ENCODE assay signal across 13 cellular contexts in the genomic region with DNA sequence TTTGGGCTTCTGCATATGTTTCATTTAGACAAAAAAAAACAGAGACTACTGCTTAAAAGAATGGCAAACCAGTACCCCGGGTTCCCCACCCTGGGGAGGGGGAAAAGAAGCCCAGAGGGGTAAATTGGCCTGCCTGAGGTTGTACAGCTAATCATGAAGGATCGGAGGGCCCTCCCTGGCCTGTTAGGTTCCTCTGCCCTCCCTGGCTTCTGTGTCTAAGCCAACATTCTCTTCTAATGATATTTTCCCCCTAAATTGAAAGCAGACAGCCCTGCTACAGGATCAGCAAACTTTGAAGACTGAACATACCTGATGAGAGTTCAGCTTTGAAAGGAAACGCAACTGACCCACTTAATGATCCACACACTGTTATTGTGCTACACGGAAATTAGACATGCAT. TPM values are rescaled to one million over a fixed set of nuclear protein-coding genes. Genes with fewer than 3 reads are reported as not detected.
DNase-seq lines count a peak whose midpoint lies in the region; ATAC-seq, FAIRE-seq and TF ChIP-seq lines count a peak whose summit lies in the region.
"Had no signal": no experiment of that assay in that cellular context is flagged by ENCODE, and none has a peak within 500 bp of the region (broad histone marks: within the 10 kb centered on the region; RNA-seq: fewer than 3 reads in every experiment).

No MANE protein-coding gene starts in this region.

- no peak for FAIRE-seq in urothelium cell line (lab: Jason Lieb, UNC)

- H3K4me2 ChIP-seq in PC-3 (ENCODE audit: low read length): peak overlapping the region; percentile 88
- H3K4me2 ChIP-seq: KMS-11 had no signal

- no peaks in the 10 kb centered on the region for H3K27me3 ChIP-seq in CD4-positive, CD25-positive, alpha-beta regulatory T cell (ENCODE audit: control insufficient read depth, insufficient read depth, low read length)
- H3K27me3 ChIP-seq in PC-3 (ENCODE audit: low read length): no peaks in the 10 kb centered on the region
- no peaks in the 10 kb centered on the region for H3K27me3 ChIP-seq in psoas muscle (ENCODE audit: insufficient read depth in 3 of 3, low read length in 2 of 3)

- intact Hi-C loops in PC-3 (cut with micrococcal nuclease): no loop called here
- intact Hi-C loops in psoas muscle (cut with DNase I): no loop called here

- peak overlapping the region in 2 of 3 donors; percentile 87 to 90 for H3K27ac Mint-ChIP-seq in CD4-positive, CD25-positive, alpha-beta regulatory T cell
- no peak overlapping the region for H3K27ac Mint-ChIP-seq in endothelial cell (ENCODE audit: unreplicated experiment)
- H3K27ac Mint-ChIP-seq: activated CD4-positive, alpha-beta memory T cell treated with anti-CD3 and anti-CD28 coated beads, Interleukin-2, amount 10 ng/mL, durations not matched to agents 7 days and 5 days had no signal

- WGBS in psoas muscle, 3 donors: 72 to 78% (median 77%) methylated on average over 4 of the region's 4 CpGs

- no peaks in the 10 kb centered on the region for H3K9me3 ChIP-seq in CD4-positive, CD25-positive, alpha-beta regulatory T cell (ENCODE audit: control insufficient read depth in 2 of 2, low read length in 2 of 2)
- H3K9me3 ChIP-seq in PC-3 (ENCODE audit: low read length) (no peaks in the 10 kb centered on the region), psoas muscle (no peaks in the 10 kb centered on the region)

- no peak overlapping the region for H2AFZ ChIP-seq in PC-3 (ENCODE audit: low read length)

- POLR2A ChIA-PET in PC-3 (lab: Charles Lee; ENCODE audit: unreplicated experiment): no interaction called here

- H4K20me1 ChIP-seq in PC-3 (ENCODE audit: low read length): no peaks in the 10 kb centered on the region

- no peak for ATAC-seq in CD4-positive, CD25-positive, alpha-beta regulatory T cell (ENCODE audit: low read depth in 2 of 2)
- ATAC-seq in PC-3: no peak
- no peak for ATAC-seq in psoas muscle

- H3K4me3 Mint-ChIP-seq in CD4-positive, CD25-positive, alpha-beta regulatory T cell: peak overlapping the region; percentile 53 to 99 (median 78)
- peak overlapping the region; percentile 97 for H3K4me3 Mint-ChIP-seq in endothelial cell (ENCODE audit: unreplicated experiment)

- peak overlapping the region; percentile 97 for H3K27ac ChIP-seq in CD4-positive, CD25-positive, alpha-beta regulatory T cell (ENCODE audit: insufficient read depth, low read length, poor library complexity, severe bottlenecking)
- no peak overlapping the region for H3K27ac ChIP-seq in PC-3 (ENCODE audit: low read length)
- no peak overlapping the region for H3K27ac ChIP-seq in psoas muscle
- H3K27ac ChIP-seq: KMS-11 had no signal

- H3K79me2 ChIP-seq in PC-3 (ENCODE audit: low read length): peaks cover 47% of the 10 kb centered on the region

- H3K4me1 Mint-ChIP-seq in CD4-positive, CD25-positive, alpha-beta regulatory T cell: peaks cover 30 to 71% (median 48%) of the 10 kb centered on the region in 4 donors
- peaks cover 56% of the 10 kb centered on the region for H3K4me1 Mint-ChIP-seq in endothelial cell (ENCODE audit: unreplicated experiment)

- peaks cover 44% of the 10 kb centered on the region for H3K4me1 ChIP-seq in CD4-positive, CD25-positive, alpha-beta regulatory T cell (ENCODE audit: control insufficient read depth, insufficient read depth, low read length, poor library complexity, severe bottlenecking)
- H3K4me1 ChIP-seq in PC-3 (ENCODE audit: insufficient read depth, low read length): peaks cover 25% of the 10 kb centered on the region
- H3K4me1 ChIP-seq in psoas muscle: peaks cover 7% of the 10 kb centered on the region

- no peak for DNase-seq in CD4-positive, CD25-positive, alpha-beta regulatory T cell
- DNase-seq in PC-3 (no peak), endothelial cell (ENCODE audit: low spot score) (no peak), psoas muscle (no peak), urothelium cell line (ENCODE audit: low spot score) (no peak), HPDE6-E6E7 (ENCODE audit: extremely low spot score) (no peak), AG08396 (ENCODE audit: low spot score) (no peak)
- DNase-seq in activated naive CD4-positive, alpha-beta T cell (lab: John Stamatoyannopoulos, UW): no peak
- DNase-seq: activated CD4-positive, alpha-beta memory T cell treated with anti-CD3 and anti-CD28 coated beads, Interleukin-2, amount 10 ng/mL, durations not matched to agents 7 days and 5 days; central memory CD4-positive, alpha-beta T cell; DMS153; NCI-H345 had no signal

- H3K9me3 Mint-ChIP-seq in CD4-positive, CD25-positive, alpha-beta regulatory T cell: no peaks in the 10 kb centered on the region
- H3K9me3 Mint-ChIP-seq in endothelial cell (ENCODE audit: unreplicated experiment): no peaks in the 10 kb centered on the region
- H3K9me3 Mint-ChIP-seq: activated CD4-positive, alpha-beta memory T cell treated with anti-CD3 and anti-CD28 coated beads, Interleukin-2, amount 10 ng/mL, durations not matched to agents 7 days and 5 days had no signal

- peaks cover 3% of the 10 kb centered on the region for H3K36me3 Mint-ChIP-seq in CD4-positive, CD25-positive, alpha-beta regulatory T cell
- peaks cover 28% of the 10 kb centered on the region for H3K36me3 Mint-ChIP-seq in endothelial cell (ENCODE audit: low read depth, unreplicated experiment)

- peaks cover 2% of the 10 kb centered on the region for H3K36me3 ChIP-seq in CD4-positive, CD25-positive, alpha-beta regulatory T cell (ENCODE audit: control insufficient read depth, insufficient read depth, low read length)
- no peaks in the 10 kb centered on the region for H3K36me3 ChIP-seq in PC-3 (ENCODE audit: low read depth, low read length)
- H3K36me3 ChIP-seq in psoas muscle (ENCODE audit: insufficient read depth in 1 of 2, low read depth in 1 of 2): no peaks in the 10 kb centered on the region

- TF ChIP-seq CTCF in PC-3 (conservative IDR thresholded peaks at IDR 0.05; ENCODE audit: low read depth, low read length) (no peak), endothelial cell (IDR thresholded peaks at IDR 0.05; ENCODE audit: unreplicated experiment) (no peak), psoas muscle (IDR thresholded peaks at IDR 0.05) (no peak)

- BruUV-seq in PC-3 (replicated peaks; lab: Mats Ljungman, UMichigan): no TSS peak

- no peak overlapping the region for H3K9ac ChIP-seq in PC-3 (ENCODE audit: low read length)
- H3K9ac ChIP-seq: KMS-11 had no signal

- no peaks in the 10 kb centered on the region for H3F3A ChIP-seq in PC-3 (ENCODE audit: low read length, unreplicated experiment)

- CTCF ChIA-PET in PC-3 (lab: Charles Lee): no interaction called here

- H3K9me2 ChIP-seq in PC-3 (replicated peaks; ENCODE audit: low read length): no peaks in the 10 kb centered on the region

- H3K4me3 ChIP-seq in CD4-positive, CD25-positive, alpha-beta regulatory T cell (ENCODE audit: low read depth, low read length): peak overlapping the region; percentile 78
- H3K4me3 ChIP-seq in PC-3 (ENCODE audit: low read length) (no peak overlapping the region), psoas muscle (peak overlapping the region; percentile 88)

- H3K27me3 Mint-ChIP-seq in CD4-positive, CD25-positive, alpha-beta regulatory T cell: no peaks in the 10 kb centered on the region
- peaks cover 13% of the 10 kb centered on the region for H3K27me3 Mint-ChIP-seq in endothelial cell (ENCODE audit: unreplicated experiment)

RNA-seq across cellular contexts. Expression of a gene that starts 2.5 kb away (rescaled TPM):
- 13.6 TPM for total RNA-seq in CD4-positive, CD25-positive, alpha-beta regulatory T cell
- polyA plus RNA-seq in CD4-positive, CD25-positive, alpha-beta regulatory T cell: 1 to 10 TPM; 2.6 to 5.1 (median 4.1) TPM
- 7.5 and 7.8 TPM in 2 replicates for total RNA-seq in PC-3 (2014; rRNA removed)
- total RNA-seq in endothelial cell (ENCODE audit: unreplicated experiment): 114 TPM
- 10 to 100 TPM in 2 of 4 donors, 1 to 10 TPM in 2; 5.3 to 13.2 (median 9.0) TPM for total RNA-seq in psoas muscle
- polyA plus RNA-seq in psoas muscle: 1 to 10 TPM; 1.9 to 2.7 (median 2.6) TPM

RNA-seq across cellular contexts. Expression of a gene that starts 56.0 kb away (rescaled TPM):
- 13.1 TPM for total RNA-seq in CD4-positive, CD25-positive, alpha-beta regulatory T cell
- polyA plus RNA-seq in CD4-positive, CD25-positive, alpha-beta regulatory T cell: 1 to 10 TPM; 6.4 to 8.0 (median 7.3) TPM
- total RNA-seq in PC-3 (2014; rRNA removed) (37.6 and 40.8 TPM in 2 replicates), endothelial cell (ENCODE audit: unreplicated experiment) (12.3 TPM), psoas muscle (1 to 10 TPM; 5.4 to 7.8 (median 6.9) TPM)
- polyA plus RNA-seq in psoas muscle: 10 to 100 TPM in 1 of 3 donors, 1 to 10 TPM in 2; 3.2 to 12.7 (median 5.7) TPM
